Comparison of ENCODE assay signal across 21 cellular contexts in genomic region chr1:231940721-231941120, GRCh38.
DNase-seq lines count a peak whose midpoint lies in the region; ATAC-seq lines count a peak whose summit lies in the region.
"Had no signal": no experiment of that assay in that cellular context is flagged by ENCODE, and none has a peak within 500 bp of the region (broad histone marks: within the 10 kb centered on the region; RNA-seq: fewer than 3 reads in every experiment).

No MANE protein-coding gene starts in this region.

- DNase-seq in COLO668 (lab: John Stamatoyannopoulos, UW; ENCODE audit: unreplicated experiment) (peak; percentile 44), DMS79 treated with DMSO at 0.1 percent for 48 hours (lab: John Stamatoyannopoulos, UW) (peak; percentile 89), NCI-H2171 (lab: John Stamatoyannopoulos, UW) (peak; percentile 82), iPS-NIHi11 (ENCODE audit: low spot score) (peak; percentile 26), islet precursor cell (no peak)
- no peak for DNase-seq in stimulated activated naive CD8-positive, alpha-beta T cell treated with anti-CD3 and anti-CD28 coated beads, Interleukin-15, Interleukin-2, amounts not matched to agents 100 U/mL and 50 U/mL, for 24 hours
- DNase-seq: activated naive CD4-positive, alpha-beta T cell treated with anti-CD3 and anti-CD28 coated beads, Interleukin-2, amount 10 ng/mL, durations not matched to agents 7 days and 5 days; activated T-cell treated with anti-CD3 and anti-CD28 coated beads, Interleukin-2, amount 50 U/mL, for 48 hours; anterior cingulate cortex; central memory CD4-positive, alpha-beta T cell; DMS53; heart right ventricle; MM.1S; NCI-H526 treated with DMSO at 0.1 percent for 48 hours; Right ventricle myocardium superior; sigmoid colon; upper lobe of right lung had no signal

- ATAC-seq in HG03342 (IDR thresholded peaks at IDR 0.05; ENCODE audit: unreplicated experiment) = no peak
- ATAC-seq in stimulated activated naive CD8-positive, alpha-beta T cell treated with anti-CD3 and anti-CD28 coated beads, Interleukin-15, Interleukin-2, amounts not matched to agents 100 U/mL and 50 U/mL, for 24 hours = no peak
- ATAC-seq: HCT116; heart right ventricle; left lobe of liver; natural killer cell treated with Interleukin-12 subunit alpha and Interleukin-12 subunit beta and Interleukin-15 and Interleukin-18, amount 100 ng/mL, for 72 hours; upper lobe of right lung had no signal

Comparison
In these comparisons a context has a peak if more than half of its experiments do, and no peak if none do; other contexts are left out.
1. DNase-seq: peak in COLO668 (single experiment), DMS79 treated with DMSO at 0.1 percent for 48 hours (single experiment), NCI-H2171 (single experiment) and iPS-NIHi11 (single experiment); none in islet precursor cell (single experiment) and stimulated activated naive CD8-positive, alpha-beta T cell treated with anti-CD3 and anti-CD28 coated beads, Interleukin-15, Interleukin-2, amounts not matched to agents 100 U/mL and 50 U/mL, for 24 hours (single experiment).